8 cellular contexts compared by ENCODE assay signal in genomic region chr10:84140036-84140379, GRCh38. TPM values are rescaled to one million over a fixed set of nuclear protein-coding genes. Genes with fewer than 3 reads are reported as not detected.
A peak's percentile ranks its signal among the peaks of the same experiment; 100 is the strongest.
DNase-seq lines count a peak whose midpoint lies in the region; ATAC-seq and TF ChIP-seq lines count a peak whose summit lies in the region.

No MANE protein-coding gene starts in this region.

- TF ChIP-seq CTCF in adrenal gland (IDR thresholded peaks at IDR 0.05) (no peak), spleen (IDR thresholded peaks at IDR 0.05 in 8 of 11, conservative IDR thresholded peaks at IDR 0.05 in 3 of 11) (no peak)

- H3K4me3 ChIP-seq in HUES48 (ENCODE audit: low read depth, low read length) (peak overlapping the region; percentile 76), adrenal gland (peak overlapping the region; percentile 19 to 99 (median 86)), iPS DF 6.9 (ENCODE audit: low read length) (peak overlapping the region; percentile 87; the same call in 1 of the 2 replicates), spleen (peak overlapping the region; percentile 61 to 96 (median 86))

- H3K9me3 ChIP-seq in HUES48 (ENCODE audit: control insufficient read depth, insufficient read depth, low read length) (no peaks in the 10 kb centered on the region), adrenal gland (replicated peaks in 1 of 3) (no peaks in the 10 kb centered on the region), iPS DF 6.9 (ENCODE audit: control insufficient read depth, insufficient read depth, low read length) (no peaks in the 10 kb centered on the region), spleen (no peaks in the 10 kb centered on the region)

- peaks cover 35% of the 10 kb centered on the region for H3K36me3 ChIP-seq in HUES48 (ENCODE audit: control insufficient read depth, insufficient read depth, low read length)
- H3K36me3 ChIP-seq in adrenal gland (replicated peaks in 1 of 2): peaks cover 0 to 30% of the 10 kb centered on the region in 2 donors
- H3K36me3 ChIP-seq in iPS DF 6.9 (ENCODE audit: control insufficient read depth, insufficient read depth, low read length): peaks cover 3% of the 10 kb centered on the region
- peaks cover 7 to 38% (median 27%) of the 10 kb centered on the region in 6 donors for H3K36me3 ChIP-seq in spleen

- peak overlapping the region; percentile 85 for H3K9ac ChIP-seq in HUES48 (ENCODE audit: low read depth, low read length)

- intact Hi-C loops in adrenal gland (cut with DNase I): no loop called here
- intact Hi-C loops in spleen (cut with DNase I; ENCODE audit: low total_unique reads): no loop called here

- H3K27ac ChIP-seq in HUES48 (ENCODE audit: low read depth, low read length): peak overlapping the region; percentile 69
- H3K27ac ChIP-seq in adrenal gland: peak overlapping the region; percentile 86 to 99 (median 97)
- no peak overlapping the region for H3K27ac ChIP-seq in iPS DF 6.9 (ENCODE audit: low read length)
- peak overlapping the region; percentile 95 to 100 (median 98) for H3K27ac ChIP-seq in spleen

- DNase-seq in ELF-1 (ENCODE audit: low read depth, low spot score) (peak; percentile 39), adrenal gland (peak; percentile 22 to 69 (median 45)), iPS DF 6.9 (ENCODE audit: low read depth, low spot score) (no peak), spleen (peak; percentile 78), SW 1271 (lab: John Stamatoyannopoulos, UW) (no peak)
- DNase-seq in NK-92 treated with Interleukin-12 subunit alpha and Interleukin-12 subunit beta, amount 100 ng/mL, for 24 hours (lab: John Stamatoyannopoulos, UW): no peak

- peaks cover 12% of the 10 kb centered on the region for H3K4me1 ChIP-seq in HUES48 (ENCODE audit: control insufficient read depth, insufficient read depth, low read length)
- peaks cover 9 to 17% of the 10 kb centered on the region in 2 donors for H3K4me1 ChIP-seq in adrenal gland (replicated peaks in 1 of 2)
- H3K4me1 ChIP-seq in iPS DF 6.9 (ENCODE audit: control insufficient read depth, insufficient read depth, low read length): peaks cover 2% of the 10 kb centered on the region; the same call in 1 of the 2 replicates
- H3K4me1 ChIP-seq in spleen: peaks cover 16 to 44% (median 26%) of the 10 kb centered on the region in 6 donors

- 5 to 14% (median 6%) methylated on average over 12 of the region's 12 CpGs for WGBS in adrenal gland, 4 donors
- WGBS in iPS DF 6.9 (ENCODE audit: insufficient coverage, insufficient read length): no CpG with 5 or more reads among the region's 12 CpGs
- 6 to 18% (median 10%) methylated on average over 12 of the region's 12 CpGs for WGBS in spleen, 5 donors

- ATAC-seq in HG03045 (IDR thresholded peaks at IDR 0.05; ENCODE audit: unreplicated experiment): no peak

- H3K27me3 ChIP-seq in HUES48 (ENCODE audit: control insufficient read depth, insufficient read depth, low read length) (no peaks in the 10 kb centered on the region), adrenal gland (no peaks in the 10 kb centered on the region), iPS DF 6.9 (ENCODE audit: control insufficient read depth, insufficient read depth, low read length) (no peaks in the 10 kb centered on the region), spleen (replicated peaks in 1 of 7) (no peaks in the 10 kb centered on the region)

- no peak for TF ChIP-seq POLR2A in adrenal gland (IDR thresholded peaks at IDR 0.05)
- no peak for TF ChIP-seq POLR2A in spleen (IDR thresholded peaks at IDR 0.05)

RNA-seq across cellular contexts. Expression of gene GHITM, which starts 0.7 kb away (rescaled TPM):
- total RNA-seq in adrenal gland (100 to 1,000 TPM; 195 to 327 (median 266) TPM), spleen (100 to 1,000 TPM in 5 of 7 donors, 10 to 100 TPM in 2; 95.0 to 152 (median 103) TPM)
- polyA plus RNA-seq in adrenal gland (100 to 1,000 TPM in 1 of 3 donors, 10 to 100 TPM in 2; 77.3 to 492 (median 96.0) TPM), spleen (100 to 1,000 TPM in 1 of 3 donors, 10 to 100 TPM in 2; 69.2 to 117 (median 99.9) TPM)

RNA-seq across cellular contexts. Expression of gene GPR15LG, which starts 33.6 kb away (rescaled TPM):
- under 1 TPM in 1 of 8 donors, not detected in 7; 0.25 TPM for total RNA-seq in adrenal gland
- not detected for polyA plus RNA-seq in adrenal gland
- not detected for total RNA-seq in spleen
- polyA plus RNA-seq in spleen: under 1 TPM in 1 of 3 donors, not detected in 2; 0.16 TPM

RNA-seq across cellular contexts. Expression of gene CDHR1, which starts 54.3 kb away (rescaled TPM):
- 1 to 10 TPM in 1 of 8 donors, under 1 TPM in 7; 0.09 to 2.8 (median 0.32) TPM for total RNA-seq in adrenal gland
- 1 to 10 TPM; 1.4 to 7.7 (median 6.0) TPM for polyA plus RNA-seq in adrenal gland
- 10 to 100 TPM in 1 of 7 donors, 1 to 10 TPM in 6; 2.5 to 10.6 (median 7.3) TPM for total RNA-seq in spleen
- polyA plus RNA-seq in spleen: 1 to 10 TPM in 2 of 3 donors, under 1 TPM in 1; 0.53 to 2.2 (median 2.1) TPM

Comparison
In these comparisons a context has a peak if more than half of its experiments do, and no peak if none do; other contexts are left out.
1. DNase-seq: peak in ELF-1 (single experiment), adrenal gland (7 of 7) and spleen (single experiment); none in iPS DF 6.9 (single experiment), NK-92 treated with Interleukin-12 subunit alpha and Interleukin-12 subunit beta, amount 100 ng/mL, for 24 hours (single experiment) and SW 1271 (0 of 2).
2. Peak in every context shown above with its lines, with median percentiles within 50 percentile points of each other: H3K4me3 ChIP-seq.